In genomic region chr17:34892864-34893263, GRCh38 we compare ENCODE assay signal across 7 cellular contexts.
A peak's percentile ranks its signal among the peaks of the same experiment; 100 is the strongest.
DNase-seq lines count a peak whose midpoint lies in the region; ATAC-seq, FAIRE-seq and TF ChIP-seq lines count a peak whose summit lies in the region.

No MANE protein-coding gene starts in this region.

- no peaks in the 10 kb centered on the region for H3K27me3 ChIP-seq in SK-N-SH (ENCODE audit: insufficient read depth)
- peaks cover 31% of the 10 kb centered on the region for H3K27me3 ChIP-seq in hepatocyte

- H3K9me2 ChIP-seq in SK-N-SH (no peaks in the 10 kb centered on the region), hepatocyte (replicated peaks; ENCODE audit: insufficient read depth) (no peaks in the 10 kb centered on the region)

- no peak for FAIRE-seq in GM19239 (lab: Jason Lieb, UNC)

- TF ChIP-seq CTCF in HFFc6 (IDR thresholded peaks at IDR 0.05) (peak; percentile 49), SK-N-SH (IDR thresholded peaks at IDR 0.05) (peak; percentile 50), hepatocyte (IDR thresholded peaks at IDR 0.05; ENCODE audit: poor library complexity) (peak; percentile 57)

- H3K9me3 ChIP-seq in SK-N-SH = no peaks in the 10 kb centered on the region
- no peaks in the 10 kb centered on the region for H3K9me3 ChIP-seq in hepatocyte (ENCODE audit: low read depth)

- ATAC-seq in GM21526 (IDR thresholded peaks at IDR 0.05; ENCODE audit: low FRiP score, unreplicated experiment) = no peak

- no peaks in the 10 kb centered on the region for H3K9me3 Mint-ChIP-seq in HFFc6

- no peaks in the 10 kb centered on the region for H3K79me2 ChIP-seq in SK-N-SH (ENCODE audit: insufficient read depth)
- H3K79me2 ChIP-seq in hepatocyte = no peaks in the 10 kb centered on the region

- peak; percentile 91 for TF ChIP-seq RAD21 in SK-N-SH (IDR thresholded peaks at IDR 0.05; ENCODE audit: low read length)

- no peaks in the 10 kb centered on the region for H3K36me3 ChIP-seq in SK-N-SH (replicated peaks in 1 of 2; ENCODE audit: control insufficient read depth in 1 of 2, insufficient read depth in 2 of 2, low read length in 1 of 2)
- no peaks in the 10 kb centered on the region for H3K36me3 ChIP-seq in hepatocyte (replicated peaks; ENCODE audit: insufficient read depth, low read depth)

- no peak overlapping the region for H3K9ac ChIP-seq in SK-N-SH

- H3K27ac ChIP-seq in SK-N-SH (ENCODE audit: low read depth in 2 of 2, low read length in 1 of 2) = no peak overlapping the region
- H3K27ac ChIP-seq in hepatocyte = no peak overlapping the region

- 18% methylated on average over 4 of the region's 6 CpGs for WGBS in SK-N-SH (ENCODE audit: low lambda C conversion rate)
- WGBS in hepatocyte (ENCODE audit: low lambda C conversion rate, missing lambda C conversion rate) = 32% methylated on average over 6 of the region's 6 CpGs

- no peaks in the 10 kb centered on the region for H3K4me1 Mint-ChIP-seq in HFFc6 (ENCODE audit: low read depth)

- H3K4me1 ChIP-seq in SK-N-SH (ENCODE audit: control insufficient read depth in 1 of 2, insufficient read depth in 2 of 2, low read depth in 1 of 2, low read length in 1 of 2) (no peaks in the 10 kb centered on the region), hepatocyte (ENCODE audit: insufficient read depth) (no peaks in the 10 kb centered on the region)

- H2AFZ ChIP-seq in SK-N-SH (ENCODE audit: low read depth) = no peak overlapping the region
- no peak overlapping the region for H2AFZ ChIP-seq in hepatocyte

- H4K20me1 ChIP-seq in SK-N-SH (ENCODE audit: insufficient read depth) (no peaks in the 10 kb centered on the region), hepatocyte (ENCODE audit: insufficient read depth, poor library complexity, severe bottlenecking) (no peaks in the 10 kb centered on the region)

- CTCF ChIA-PET in SK-N-SH (lab: Yijun Ruan, JAX) = interaction anchor here (0.6 to 6.6 kb wide), 39 partner anchors 10 to 684 kb away, joined by 3 to 51 read pairs (median 4); partner anchors contain the start of gene TMEM132E

- DNase-seq in DMS79 (lab: John Stamatoyannopoulos, UW) = peak; percentile 23
- DNase-seq in HFFc6 = no peak
- DNase-seq in SK-N-SH = peak; percentile 86
- peak; percentile 32 for DNase-seq in hepatocyte (ENCODE audit: low spot score)
- no peak for DNase-seq in NCI-H226
- no peak for DNase-seq in GM19239 (ENCODE audit: insufficient read length, low spot score)

- H3K36me3 Mint-ChIP-seq in HFFc6 (ENCODE audit: low read depth) = no peaks in the 10 kb centered on the region

- H3K4me3 Mint-ChIP-seq in HFFc6 = no peak overlapping the region

- H3K4me2 ChIP-seq in SK-N-SH = no peak overlapping the region
- H3K4me2 ChIP-seq in hepatocyte = no peak overlapping the region

- no peak overlapping the region for H3K27ac Mint-ChIP-seq in HFFc6

- H3K27me3 Mint-ChIP-seq in HFFc6 (ENCODE audit: insufficient read depth) = peaks cover 22% of the 10 kb centered on the region

- H3F3A ChIP-seq in SK-N-SH (replicated peaks; ENCODE audit: insufficient read depth) = no peaks in the 10 kb centered on the region

- POLR2A ChIA-PET in SK-N-SH (lab: Yijun Ruan, JAX) = no interaction called here

- H3K4me3 ChIP-seq in SK-N-SH (ENCODE audit: low read depth in 2 of 2, low read length in 1 of 2) (peak overlapping the region in 1 of 2 experiments; percentile 51; a peak in 1 of 4 replicates), hepatocyte (no peak overlapping the region)

- no peak for TF ChIP-seq EP300 in SK-N-SH (IDR thresholded peaks at IDR 0.05; ENCODE audit: borderline replicate concordance in 1 of 2, low read depth in 1 of 2, low read length in 1 of 2)

TF ChIP-seq in SK-N-SH, 30 proteins besides CTCF, POLR2A, EP300 and RAD21:
- no peak for TF ChIP-seq USF2 (IDR thresholded peaks at IDR 0.05; ENCODE audit: borderline replicate concordance, low read depth, low read length)
- peak; percentile 80 for TF ChIP-seq SMC3 (IDR thresholded peaks at IDR 0.05; ENCODE audit: low read depth, low read length)

Comparison
In these comparisons a context has a peak if more than half of its experiments do, and no peak if none do; other contexts are left out.
1. DNase-seq: peak in DMS79 (single experiment), SK-N-SH (single experiment) and hepatocyte (single experiment); none in HFFc6 (single experiment), NCI-H226 (single experiment) and GM19239 (single experiment).
2. Peak in every context shown above with its lines, with median percentiles within 50 percentile points of each other: CTCF ChIP-seq.